ENCODE assay signal across 25 cellular contexts in genomic region chr10:112120491-112120890, GRCh38.
"Had no signal": no experiment of that assay in that cellular context is flagged by ENCODE, and none has a peak within 500 bp of the region (broad histone marks: within the 10 kb centered on the region; RNA-seq: fewer than 3 reads in every experiment).

No MANE protein-coding gene starts in this region.

- H3K27me3 ChIP-seq: colonic mucosa, esophagus squamous epithelium, foreskin keratinocyte, gastrocnemius medialis, gastroesophageal sphincter, heart left ventricle had no signal

- H3K36me3 ChIP-seq: colonic mucosa, esophagus muscularis mucosa, esophagus squamous epithelium, gastrocnemius medialis, gastroesophageal sphincter, heart left ventricle, heart right ventricle had no signal

- H3K4me1 ChIP-seq: colonic mucosa, esophagus muscularis mucosa, esophagus squamous epithelium, foreskin keratinocyte, gastrocnemius medialis, gastroesophageal sphincter, heart left ventricle, heart right ventricle had no signal

- H3K27ac Mint-ChIP-seq: dendritic cell treated with granulocyte-macrophage colony-stimulating factor and Interleukin-4, amounts not matched to agents 40 ng/mL and 50 ng/mL, for 4 days; effector memory CD8-positive, alpha-beta T cell; endodermal cell had no signal

- H3K4me3 Mint-ChIP-seq: dendritic cell treated with granulocyte-macrophage colony-stimulating factor and Interleukin-4, amounts not matched to agents 40 ng/mL and 50 ng/mL, for 4 days; effector memory CD8-positive, alpha-beta T cell; endodermal cell had no signal

- ATAC-seq: effector memory CD8-positive, alpha-beta T cell; esophagus mucosa; foreskin keratinocyte; gastrocnemius medialis; gastroesophageal sphincter; heart left ventricle; heart right ventricle had no signal

- H3K9me3 ChIP-seq: colonic mucosa, esophagus muscularis mucosa, esophagus squamous epithelium, gastrocnemius medialis, gastroesophageal sphincter, heart left ventricle, heart right ventricle had no signal

- H3K9me3 Mint-ChIP-seq: dendritic cell treated with granulocyte-macrophage colony-stimulating factor and Interleukin-4, amounts not matched to agents 40 ng/mL and 50 ng/mL, for 4 days; effector memory CD8-positive, alpha-beta T cell; endodermal cell had no signal

- H3K27ac ChIP-seq: colonic mucosa, coronary artery, dorsolateral prefrontal cortex, epithelial cell of prostate, esophagus muscularis mucosa, esophagus squamous epithelium, foreskin keratinocyte, gastrocnemius medialis, gastroesophageal sphincter, heart left ventricle, heart right ventricle had no signal

- DNase-seq: colonic mucosa; cortex of kidney; dermis blood vessel endothelial cell; dorsolateral prefrontal cortex; effector CD4-positive, alpha-beta T cell; effector CD8-positive, alpha-beta T cell; effector memory CD4-positive, alpha-beta T cell; effector memory CD8-positive, alpha-beta T cell; endodermal cell; erythroblast; esophagus squamous epithelium; foreskin fibroblast; foreskin melanocyte; gastrocnemius medialis; glutamatergic neuron; head of caudate nucleus; heart left ventricle; heart right ventricle had no signal

- H3K4me3 ChIP-seq: colonic mucosa, coronary artery, dorsolateral prefrontal cortex, esophagus muscularis mucosa, esophagus squamous epithelium, gastrocnemius medialis, gastroesophageal sphincter, heart left ventricle, heart right ventricle had no signal
